In the genomic region with DNA sequence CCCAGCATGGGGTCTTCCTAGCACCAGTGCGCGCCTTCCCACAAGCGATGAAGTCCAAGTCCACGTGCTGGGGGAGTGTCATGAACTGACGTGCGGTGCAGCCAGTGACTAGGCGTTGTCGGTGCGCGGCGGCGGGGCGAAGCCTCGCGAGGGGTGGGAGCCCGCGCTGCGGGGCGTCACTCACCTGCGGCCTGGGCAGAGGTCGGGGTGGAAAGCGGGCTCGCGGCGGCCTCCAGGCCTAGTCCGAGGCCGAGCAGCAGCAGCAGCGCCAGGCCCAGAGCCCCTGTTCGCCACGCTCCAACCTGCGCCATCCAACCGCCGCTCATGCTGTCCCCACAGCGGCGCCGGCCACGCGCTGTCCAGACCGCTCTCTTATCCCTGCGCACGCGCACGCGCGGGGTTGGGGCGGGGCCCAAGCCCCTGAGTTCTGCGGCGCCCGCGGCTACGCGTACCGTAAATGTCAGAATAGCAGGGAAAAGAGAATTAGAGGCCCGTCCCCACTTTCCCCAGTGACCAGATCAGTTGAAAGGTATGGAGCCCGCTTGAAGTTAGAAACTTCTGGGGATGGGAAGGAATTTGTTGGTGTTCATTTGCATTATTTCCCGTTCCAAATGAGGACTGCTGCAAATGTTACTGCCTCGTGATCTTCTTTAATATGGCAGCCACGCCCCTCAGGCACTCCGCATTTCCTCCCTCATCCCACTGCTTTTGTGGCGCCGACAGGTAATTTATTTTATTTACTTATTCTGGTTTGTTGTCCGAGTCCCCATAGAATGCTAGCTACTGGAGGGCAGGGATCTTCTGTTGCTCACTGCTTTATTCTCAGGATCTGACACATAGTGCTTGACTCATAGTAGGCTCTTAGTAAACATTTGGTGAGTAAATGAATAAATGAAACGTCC, we compare ENCODE assay signal across 8 cellular contexts. TPM values are rescaled to one million over a fixed set of nuclear protein-coding genes. Genes with fewer than 3 reads are reported as not detected.
DNase-seq lines count a peak whose midpoint lies in the region; ATAC-seq and TF ChIP-seq lines count a peak whose summit lies in the region.

A gene (minus strand): TSS at position 394 of the 902 bp plus-strand sequence. CDS start 68 bp downstream, at position 326.

- DNase-seq in DMS79 treated with DMSO at 0.1 percent for 48 hours (lab: John Stamatoyannopoulos, UW) (peak; percentile 91), MG63 (peak; percentile 86), activated gamma-delta T cell treated with Interleukin-2 at 50 U/mL for 16 hours (peak; percentile 81), foreskin keratinocyte (peak; percentile 64 to 87), neural progenitor cell (ENCODE audit: low spot score) (peak; percentile 95), stomach (peak; percentile 93)

- H3K36me3 ChIP-seq in MG63, result peaks cover 82% of the 10 kb centered on the region
- no peaks in the 10 kb centered on the region for H3K36me3 ChIP-seq in neural progenitor cell
- peaks cover 20 to 49% (median 44%) of the 10 kb centered on the region in 4 donors for H3K36me3 ChIP-seq in stomach

- TF ChIP-seq POLR2A in Raji (IDR thresholded peaks at IDR 0.05; ENCODE audit: insufficient read depth, low read depth, low read length) (peak; percentile 92), stomach (IDR thresholded peaks at IDR 0.05) (no peak)

- peak; percentile 65 for ATAC-seq in GM21825 (IDR thresholded peaks at IDR 0.05; ENCODE audit: unreplicated experiment)
- ATAC-seq in foreskin keratinocyte, result peak; percentile 87

- H3K9me3 Mint-ChIP-seq in neural progenitor cell, result no peaks in the 10 kb centered on the region

- TF ChIP-seq CTCF in foreskin keratinocyte (conservative IDR thresholded peaks at IDR 0.05) (no peak), neural progenitor cell (IDR thresholded peaks at IDR 0.05) (no peak), stomach (IDR thresholded peaks at IDR 0.05) (no peak)

- peaks cover 24% of the 10 kb centered on the region for H3K4me1 Mint-ChIP-seq in neural progenitor cell

- 0 to 1% (median 0%) methylated on average over 31 to 63 of the region's 63 CpGs for WGBS in stomach, 5 donors

- peaks cover 12% of the 10 kb centered on the region for H3K27me3 Mint-ChIP-seq in neural progenitor cell (ENCODE audit: insufficient read depth, low read depth)

- no peaks in the 10 kb centered on the region for H3K4me1 ChIP-seq in foreskin keratinocyte
- peaks cover 13% of the 10 kb centered on the region for H3K4me1 ChIP-seq in neural progenitor cell
- peaks cover 27 to 44% (median 39%) of the 10 kb centered on the region in 4 donors for H3K4me1 ChIP-seq in stomach

- no peak within 1 kb of the TSS for H3K9ac ChIP-seq in neural progenitor cell

- H3K9me3 ChIP-seq in MG63 (no peaks in the 10 kb centered on the region), neural progenitor cell (ENCODE audit: low read depth) (no peaks in the 10 kb centered on the region), stomach (no peaks in the 10 kb centered on the region)

- H2AFZ ChIP-seq in neural progenitor cell (replicated peaks), result peak within 1 kb of the TSS; percentile 2

- H4K20me1 ChIP-seq in neural progenitor cell (ENCODE audit: low read depth), result peaks cover 10% of the 10 kb centered on the region

- no peak for TF ChIP-seq EP300 in stomach (IDR thresholded peaks at IDR 0.05)

- H3K27me3 ChIP-seq in MG63 (no peaks in the 10 kb centered on the region), foreskin keratinocyte (no peaks in the 10 kb centered on the region), neural progenitor cell (no peaks in the 10 kb centered on the region), stomach (no peaks in the 10 kb centered on the region)

- H3K27ac ChIP-seq in foreskin keratinocyte (peak within 1 kb of the TSS; percentile 63), neural progenitor cell (no peak within 1 kb of the TSS), stomach (peak within 1 kb of the TSS; percentile 52 to 87 (median 80))

- H3K79me2 ChIP-seq in neural progenitor cell (ENCODE audit: low read depth), result peaks cover 12% of the 10 kb centered on the region

- H3K4me2 ChIP-seq in neural progenitor cell, result peak within 1 kb of the TSS; percentile 95

- peak within 1 kb of the TSS; percentile 92 for H3K4me3 Mint-ChIP-seq in neural progenitor cell

- H3K36me3 Mint-ChIP-seq in neural progenitor cell, result peaks cover 2% of the 10 kb centered on the region

- peaks cover 21% of the 10 kb centered on the region for H3F3A ChIP-seq in neural progenitor cell (ENCODE audit: low read depth)

- intact Hi-C loops in stomach (cut with DNase I; ENCODE audit: low total_unique reads), result no loop called here

- peak within 1 kb of the TSS; percentile 54 for H3K27ac Mint-ChIP-seq in neural progenitor cell

- H3K4me3 ChIP-seq in MG63 (peak within 1 kb of the TSS; percentile 58), neural progenitor cell (peak within 1 kb of the TSS; percentile 57), stomach (peak within 1 kb of the TSS; percentile 58 to 70 (median 64))

RNA-seq across cellular contexts. Expression of the gene that starts here (rescaled TPM):
- 99.8 and 129 TPM in 2 replicates for total RNA-seq in MG63 (2014; rRNA removed; shearing (Covaris generic); ENCODE audit: low replicate concordance)
- total RNA-seq in foreskin keratinocyte (46.0 and 51.8 TPM in 2 replicates), neural progenitor cell (ENCODE audit: low replicate concordance) (22.4 and 52.5 TPM in 2 replicates), stomach (100 to 1,000 TPM in 1 of 5 donors, 10 to 100 TPM in 4; 13.0 to 108 (median 19.1) TPM)
- polyA plus RNA-seq in foreskin keratinocyte (70.5 and 73.9 TPM in 2 replicates), stomach (10 to 100 TPM; 24.7 to 32.1 (median 27.0) TPM)
